Comparison of ENCODE assay signal across 11 cellular contexts in the genomic region with DNA sequence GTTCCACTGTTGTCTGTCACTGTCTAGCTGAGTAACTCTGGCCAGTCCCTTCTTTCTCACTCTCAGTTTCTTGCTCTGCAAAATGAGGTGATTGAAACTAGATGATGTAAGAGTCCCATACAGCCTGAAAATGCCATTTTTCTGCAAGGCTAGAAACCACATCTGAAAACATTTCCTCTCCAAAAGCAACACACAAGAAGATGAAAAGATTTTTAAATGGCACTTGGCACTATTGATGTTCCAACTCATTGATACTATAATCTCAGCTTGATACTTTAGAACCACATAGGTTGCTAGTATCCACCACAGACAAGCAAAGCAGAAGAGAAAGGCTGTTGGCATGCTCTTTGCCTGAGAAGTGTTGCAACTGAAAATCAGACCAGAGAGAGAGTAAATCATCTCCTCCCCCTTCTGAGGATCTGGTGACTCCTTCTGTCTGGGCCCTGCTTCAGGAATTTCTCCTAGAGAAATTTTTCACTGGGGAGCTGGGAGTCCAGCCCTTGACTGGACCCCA.
DNase-seq lines count a peak whose midpoint lies in the region; ATAC-seq and TF ChIP-seq lines count a peak whose summit lies in the region.
"Had no signal": no experiment of that assay in that cellular context is flagged by ENCODE, and none has a peak within 500 bp of the region (broad histone marks: within the 10 kb centered on the region; RNA-seq: fewer than 3 reads in every experiment).

No MANE protein-coding gene starts in this region.

- H3K27me3 Mint-ChIP-seq in CD14-positive monocyte (ENCODE audit: low read depth in 3 of 3): no peaks in the 10 kb centered on the region
- H3K27me3 Mint-ChIP-seq: activated naive CD8-positive, alpha-beta T cell treated with anti-CD3 and anti-CD28 coated beads, Interleukin-2, amount 10 ng/mL, durations not matched to agents 7 days and 5 days; naive B cell had no signal

- no peak overlapping the region for H4K91ac ChIP-seq in trophoblast cell (ENCODE audit: low read depth, low read length)

- peaks cover 0 to 6% (median 2%) of the 10 kb centered on the region in 7 donors for H3K9me3 Mint-ChIP-seq in CD14-positive monocyte

- no peaks in the 10 kb centered on the region for H3K9me3 ChIP-seq in trophoblast cell (ENCODE audit: insufficient read depth, low read depth, low read length)

- H3K4me3 ChIP-seq in trophoblast cell (ENCODE audit: low read depth, low read length): no peak overlapping the region

- H3K36me3 Mint-ChIP-seq in CD14-positive monocyte: no peaks in the 10 kb centered on the region
- H3K36me3 Mint-ChIP-seq: activated naive CD8-positive, alpha-beta T cell treated with anti-CD3 and anti-CD28 coated beads, Interleukin-2, amount 10 ng/mL, durations not matched to agents 7 days and 5 days; naive B cell had no signal

- no peaks in the 10 kb centered on the region for H3K36me3 ChIP-seq in trophoblast cell (ENCODE audit: control insufficient read depth in 1 of 2, insufficient read depth in 2 of 2, low read length in 2 of 2)

- peaks cover 0 to 4% of the 10 kb centered on the region in 2 experiments for H3K4me1 ChIP-seq in trophoblast cell (ENCODE audit: control insufficient read depth in 1 of 2, insufficient read depth in 2 of 2, low read length in 2 of 2)

- H2BK5ac ChIP-seq in trophoblast cell (ENCODE audit: low read depth, low read length, poor library complexity): no peak overlapping the region

- no peak overlapping the region for H2AK5ac ChIP-seq in trophoblast cell (ENCODE audit: low read length)

- H3K4me3 Mint-ChIP-seq in CD14-positive monocyte: no peak overlapping the region
- H3K4me3 Mint-ChIP-seq: activated naive CD8-positive, alpha-beta T cell treated with anti-CD3 and anti-CD28 coated beads, Interleukin-2, amount 10 ng/mL, durations not matched to agents 7 days and 5 days; naive B cell; T-helper 1 cell treated with Interleukin-12 subunit alpha and Interleukin-12 subunit beta and Interleukin-4 antibody, amounts not matched to agents 30 μg/mL and 1 μg/mL, for 36 hours had no signal

- no peak overlapping the region for H3K4ac ChIP-seq in trophoblast cell (ENCODE audit: low read depth, low read length)

- H3K79me1 ChIP-seq in trophoblast cell (ENCODE audit: low read length): peaks cover 1% of the 10 kb centered on the region

- H2BK12ac ChIP-seq in trophoblast cell (ENCODE audit: low read length): peak overlapping the region; percentile 27

- H3K27ac ChIP-seq in trophoblast cell (ENCODE audit: low read depth, low read length): peak overlapping the region; percentile 81

- no peak overlapping the region for H2BK120ac ChIP-seq in trophoblast cell (ENCODE audit: insufficient read depth, low read length, poor library complexity)

- no peak overlapping the region for H2AFZ ChIP-seq in trophoblast cell (ENCODE audit: insufficient read depth, low read length, poor library complexity)

- no peak overlapping the region for H3K14ac ChIP-seq in trophoblast cell (ENCODE audit: low read length)

- no peaks in the 10 kb centered on the region for H3K4me1 Mint-ChIP-seq in CD14-positive monocyte
- H3K4me1 Mint-ChIP-seq: activated naive CD8-positive, alpha-beta T cell treated with anti-CD3 and anti-CD28 coated beads, Interleukin-2, amount 10 ng/mL, durations not matched to agents 7 days and 5 days; naive B cell had no signal

- no peaks in the 10 kb centered on the region for H3K79me2 ChIP-seq in trophoblast cell (ENCODE audit: control insufficient read depth, insufficient read depth, low read length, poor library complexity)

- intact Hi-C loops in CD14-positive monocyte (cut with micrococcal nuclease): no loop called here

- H3K4me2 ChIP-seq in trophoblast cell (ENCODE audit: low read length): no peak overlapping the region

- H3K18ac ChIP-seq in trophoblast cell (ENCODE audit: low read length): no peak overlapping the region

- ATAC-seq in GM19025 (IDR thresholded peaks at IDR 0.05; ENCODE audit: low read depth, unreplicated experiment) (peak; percentile 99), HG02642 (IDR thresholded peaks at IDR 0.05; ENCODE audit: poor library complexity, unreplicated experiment) (peak; percentile 100)

- no peak overlapping the region for H3K9ac ChIP-seq in trophoblast cell (ENCODE audit: low read length)

- no peak for TF ChIP-seq CTCF in CD14-positive monocyte (IDR thresholded peaks at IDR 0.05)

- no peak overlapping the region for H4K12ac ChIP-seq in trophoblast cell (ENCODE audit: low read depth, low read length)

- H4K8ac ChIP-seq in trophoblast cell (ENCODE audit: low read depth, low read length): no peak overlapping the region

- H3K27ac Mint-ChIP-seq in CD14-positive monocyte: no peak overlapping the region
- H3K27ac Mint-ChIP-seq: activated naive CD8-positive, alpha-beta T cell treated with anti-CD3 and anti-CD28 coated beads, Interleukin-2, amount 10 ng/mL, durations not matched to agents 7 days and 5 days; naive B cell; T-helper 1 cell treated with Interleukin-12 subunit alpha and Interleukin-12 subunit beta and Interleukin-4 antibody, amounts not matched to agents 30 μg/mL and 1 μg/mL, for 36 hours had no signal

- DNase-seq in HT1080 (ENCODE audit: low read depth) (peak; percentile 15), trophoblast cell (no peak), HT-29 (ENCODE audit: low spot score) (no peak), CD14-positive monocyte (ENCODE audit: low spot score) (no peak), NCI-H526 treated with DMSO at 0.1 percent for 48 hours (lab: John Stamatoyannopoulos, UW) (no peak), activated gamma-delta T cell (lab: John Stamatoyannopoulos, UW) (no peak)
- DNase-seq: activated naive CD8-positive, alpha-beta T cell treated with anti-CD3 and anti-CD28 coated beads, Interleukin-2, amount 10 ng/mL, durations not matched to agents 7 days and 5 days; naive B cell had no signal

- no peaks in the 10 kb centered on the region for H3K27me3 ChIP-seq in trophoblast cell (ENCODE audit: insufficient read depth, low read length)

- H3K23ac ChIP-seq in trophoblast cell (ENCODE audit: low read length): no peak overlapping the region
